In genomic region chr3:98137826-98138557, GRCh38 we compare ENCODE assay signal across 5 cellular contexts. TPM values are rescaled to one million over a fixed set of nuclear protein-coding genes. Genes with fewer than 3 reads are reported as not detected.
"Had no signal": no experiment of that assay in that cellular context is flagged by ENCODE, and none has a peak within 500 bp of the region (broad histone marks: within the 10 kb centered on the region; RNA-seq: fewer than 3 reads in every experiment).

No MANE protein-coding gene starts in this region.

RNA-seq across cellular contexts. Expression of gene OR5H1, which starts 7.5 kb away (rescaled TPM):
- total RNA-seq: LHCN-M2; MCF 10A; PC-3; SK-MEL-5; T-helper 1 cell treated with Interleukin-12 subunit alpha and Interleukin-12 subunit beta and Interleukin-4 antibody, amounts not matched to agents 30 ng/mL and 1 ng/mL, for 36 hours had no signal

RNA-seq across cellular contexts. Expression of gene OR5H14, which starts 9.3 kb away (rescaled TPM):
- total RNA-seq: LHCN-M2; MCF 10A; PC-3; SK-MEL-5; T-helper 1 cell treated with Interleukin-12 subunit alpha and Interleukin-12 subunit beta and Interleukin-4 antibody, amounts not matched to agents 30 ng/mL and 1 ng/mL, for 36 hours had no signal

RNA-seq across cellular contexts. Expression of gene OR5H15, which starts 28.5 kb away (rescaled TPM):
- total RNA-seq: LHCN-M2; MCF 10A; PC-3; SK-MEL-5; T-helper 1 cell treated with Interleukin-12 subunit alpha and Interleukin-12 subunit beta and Interleukin-4 antibody, amounts not matched to agents 30 ng/mL and 1 ng/mL, for 36 hours had no signal

RNA-seq across cellular contexts. Expression of gene OR5AC2, which starts 51.0 kb away (rescaled TPM):
- total RNA-seq: LHCN-M2; MCF 10A; PC-3; SK-MEL-5; T-helper 1 cell treated with Interleukin-12 subunit alpha and Interleukin-12 subunit beta and Interleukin-4 antibody, amounts not matched to agents 30 ng/mL and 1 ng/mL, for 36 hours had no signal
